In genomic region chr3:66795365-66795764, GRCh38 we compare ENCODE assay signal across 25 cellular contexts.
DNase-seq lines count a peak whose midpoint lies in the region; ATAC-seq and TF ChIP-seq lines count a peak whose summit lies in the region.
"Had no signal": no experiment of that assay in that cellular context is flagged by ENCODE, and none has a peak within 500 bp of the region (broad histone marks: within the 10 kb centered on the region; RNA-seq: fewer than 3 reads in every experiment).

No MANE protein-coding gene starts in this region.

- H2BK5ac ChIP-seq in IMR-90 (ENCODE audit: low read depth, low read length, poor library complexity, severe bottlenecking) = peak overlapping the region; percentile 99

- no peak for TF ChIP-seq CTCF in IMR-90 (conservative IDR thresholded peaks at IDR 0.05; ENCODE audit: low read depth, low read length)
- TF ChIP-seq CTCF in ovary (IDR thresholded peaks at IDR 0.05) = no peak
- no peak for TF ChIP-seq CTCF in foreskin keratinocyte (conservative IDR thresholded peaks at IDR 0.05)
- no peak for TF ChIP-seq CTCF in gastroesophageal sphincter (IDR thresholded peaks at IDR 0.05)

- in situ Hi-C loops in IMR-90 (cut with MboI; ENCODE audit: low sequenced_read_pairs) = no loop called here

- H2AK5ac ChIP-seq in IMR-90 (ENCODE audit: low read depth, low read length) = peak overlapping the region; percentile 100

- intact Hi-C loops in IMR-90 (cut with micrococcal nuclease) (no loop called here), sciatic nerve (cut with DNase I) (no loop called here), ovary (cut with DNase I) (no loop called here)

- H4K20me1 ChIP-seq in IMR-90 (ENCODE audit: insufficient read depth, low read length) = no peaks in the 10 kb centered on the region

- POLR2A ChIA-PET in IMR-90 (lab: Charles Lee; ENCODE audit: unreplicated experiment) = no interaction called here

- H3K27me3 ChIP-seq in IMR-90 (ENCODE audit: control insufficient read depth, insufficient read depth, low read length) (no peaks in the 10 kb centered on the region), ovary (no peaks in the 10 kb centered on the region), foreskin keratinocyte (peaks cover 3% of the 10 kb centered on the region), gastroesophageal sphincter (no peaks in the 10 kb centered on the region)
- H3K27me3 ChIP-seq: BE2C had no signal

- peak overlapping the region; percentile 24 for H3K4me2 ChIP-seq in IMR-90 (ENCODE audit: low read depth, low read length)

- peak overlapping the region; percentile 51; the same call in 1 of the 2 replicates for H3K9ac ChIP-seq in IMR-90 (ENCODE audit: low read depth, low read length)

- 0 out of 2 replicates have a peak, but pooled peaks cover 16% of the 10 kb centered on the region for H3K9me1 ChIP-seq in IMR-90 (ENCODE audit: insufficient read depth, low read length)

- peak overlapping the region; percentile 85 for H3K56ac ChIP-seq in IMR-90 (ENCODE audit: extremely low read depth, insufficient read depth, low read length)

- WGBS in IMR-90 (ENCODE audit: extremely low coverage in 2 of 2, insufficient read length in 1 of 2), 2 experiments = no CpG with 5 or more reads among the region's 4 CpGs
- WGBS in ovary, 3 donors = 48 to 68% (median 64%) methylated on average over 4 of the region's 4 CpGs
- 75 to 94% methylated on average over 2 to 4 of the region's 4 CpGs for WGBS in gastroesophageal sphincter (ENCODE audit: low coverage in 1 of 2), 2 donors

- dilution Hi-C loops in IMR-90 (cut with HindIII; ENCODE audit: low sequenced_read_pairs, unreplicated experiment) = no loop called here

- peak overlapping the region; percentile 100 for H2BK20ac ChIP-seq in IMR-90 (ENCODE audit: low read depth, low read length)

- H4K8ac ChIP-seq in IMR-90 (ENCODE audit: low read depth in 2 of 2, low read length in 2 of 2) = peak overlapping the region; percentile 90 to 98

- peak overlapping the region; percentile 93 for H3K23ac ChIP-seq in IMR-90 (ENCODE audit: low read depth, low read length)

- peaks cover 25% of the 10 kb centered on the region for H3K4me1 ChIP-seq in IMR-90 (ENCODE audit: control insufficient read depth, insufficient read depth, low read length)
- no peaks in the 10 kb centered on the region for H3K4me1 ChIP-seq in ovary (ENCODE audit: insufficient read depth)
- no peaks in the 10 kb centered on the region for H3K4me1 ChIP-seq in foreskin keratinocyte
- H3K4me1 ChIP-seq in gastroesophageal sphincter = peaks cover 0 to 4% (median 0%) of the 10 kb centered on the region in 3 donors
- H3K4me1 ChIP-seq: BE2C, tibial artery had no signal

- peak overlapping the region; percentile 96 for H3K14ac ChIP-seq in IMR-90 (replicated peaks; ENCODE audit: low read depth, low read length)

- CTCF ChIA-PET in IMR-90 (lab: Yijun Ruan, JAX) = interaction anchor here (1.2 kb wide), 1 partner anchor 42 kb away, joined by 3 read pairs; no protein-coding TSS in a partner anchor

- TF ChIP-seq POLR2A in IMR-90 (IDR thresholded peaks at IDR 0.05; ENCODE audit: low read depth, low read length) (peak; percentile 61; the same call in 1 of the 2 replicates), ovary (IDR thresholded peaks at IDR 0.05) (no peak), gastroesophageal sphincter (IDR thresholded peaks at IDR 0.05) (no peak)

- H3K18ac ChIP-seq in IMR-90 (ENCODE audit: low read depth, low read length) = peak overlapping the region; percentile 100

- peak overlapping the region; percentile 99 for H2BK120ac ChIP-seq in IMR-90 (ENCODE audit: low read depth, low read length)

- no peak for TF ChIP-seq EP300 in ovary (IDR thresholded peaks at IDR 0.05)
- no peak for TF ChIP-seq EP300 in gastroesophageal sphincter (IDR thresholded peaks at IDR 0.05)

- H3K36me3 ChIP-seq in IMR-90 (ENCODE audit: control insufficient read depth, insufficient read depth, low read length) = no peaks in the 10 kb centered on the region
- no peaks in the 10 kb centered on the region for H3K36me3 ChIP-seq in ovary
- H3K36me3 ChIP-seq in gastroesophageal sphincter = no peaks in the 10 kb centered on the region
- H3K36me3 ChIP-seq: BE2C, heart right ventricle, left ventricle myocardium inferior, tibial artery had no signal

- H3K4ac ChIP-seq in IMR-90 (ENCODE audit: low read depth, low read length) = peak overlapping the region; percentile 100

- peak overlapping the region; percentile 98 for H4K91ac ChIP-seq in IMR-90 (ENCODE audit: insufficient read depth, low read depth, low read length)

- peak overlapping the region; percentile 100 for H4K5ac ChIP-seq in IMR-90 (ENCODE audit: low read depth, low read length)

- H3K79me1 ChIP-seq in IMR-90 (ENCODE audit: low read depth in 1 of 2, low read length in 2 of 2) = no peaks in the 10 kb centered on the region

- TF ChIP-seq RAD21 in IMR-90 (IDR thresholded peaks at IDR 0.05; ENCODE audit: low read length) = peak; percentile 22; the same call in 1 of the 2 replicates

- H2AK9ac ChIP-seq in IMR-90 (replicated peaks; ENCODE audit: low read depth, low read length, poor library complexity) = peak overlapping the region; percentile 99

- H3K27ac ChIP-seq in IMR-90 (ENCODE audit: insufficient read depth, low read length) (peak overlapping the region; percentile 100), ovary (no peak overlapping the region), foreskin keratinocyte (no peak overlapping the region), gastroesophageal sphincter (no peak overlapping the region)
- H3K27ac ChIP-seq: heart right ventricle, left ventricle myocardium inferior, tibial artery had no signal

- H2AFZ ChIP-seq in IMR-90 (replicated peaks; ENCODE audit: low read length, poor library complexity) = peak overlapping the region; percentile 82

- peak; percentile 14 for DNase-seq in AG20443 (ENCODE audit: low spot score)
- peak; percentile 94 for DNase-seq in IMR-90
- DNase-seq in fibroblast of gingiva (ENCODE audit: low read depth) = peak; percentile 84
- DNase-seq in sciatic nerve (ENCODE audit: low spot score) = no peak
- DNase-seq in ovary = no peak
- no peak for DNase-seq in foreskin keratinocyte
- DNase-seq in NCI-H128 (lab: John Stamatoyannopoulos, UW; ENCODE audit: unreplicated experiment) = no peak
- DNase-seq: activated CD4-positive, alpha-beta T cell treated with anti-CD3 and anti-CD28 coated beads, Interleukin-2, amount 10 ng/mL, durations not matched to agents 24 days and 14 days; activated effector memory CD4-positive, alpha-beta T cell treated with anti-CD3 and anti-CD28 coated beads, Interleukin-2, amount 50 U/mL, for 16 hours; BE2C; Calu3; caudate nucleus; erythroblast; heart right ventricle; left ventricle myocardium inferior; midbrain; NCI-H187 treated with DMSO at 0.1 percent for 48 hours; NCI-H345; NCI-H82; SHP77 treated with DMSO at 0.1 percent for 48 hours; stimulated activated naive CD4-positive, alpha-beta T cell treated with Interleukin-2 at 50 U/mL for 16 hours; T-cell; tibial artery had no signal

- H3K4me3 ChIP-seq in IMR-90 (ENCODE audit: insufficient read depth, low read depth, low read length) (no peak overlapping the region), ovary (no peak overlapping the region), gastroesophageal sphincter (no peak overlapping the region)
- H3K4me3 ChIP-seq: heart right ventricle, left ventricle myocardium inferior, skin epidermis, tibial artery had no signal

- no TSS peak for BruUV-seq in IMR-90 (replicated peaks; lab: Mats Ljungman, UMichigan)

- H3K9me3 ChIP-seq in IMR-90 (ENCODE audit: control insufficient read depth, insufficient read depth, low read length) (no peaks in the 10 kb centered on the region; the same call in 1 of the 2 replicates), ovary (no peaks in the 10 kb centered on the region), gastroesophageal sphincter (no peaks in the 10 kb centered on the region)
- H3K9me3 ChIP-seq: BE2C had no signal

- peak; percentile 85 for ATAC-seq in IMR-90 (ENCODE audit: low read depth)
- ATAC-seq in sciatic nerve = peak; percentile 19
- no peak for ATAC-seq in foreskin keratinocyte
- no peak for ATAC-seq in gastroesophageal sphincter
- ATAC-seq: heart right ventricle, T-cell had no signal

- peak overlapping the region; percentile 99; the same call in 2 of the 3 replicates for H2BK15ac ChIP-seq in IMR-90 (ENCODE audit: low read depth, low read length)

TF ChIP-seq in IMR-90, 13 proteins besides CTCF, POLR2A, EP300 and RAD21:
- TF ChIP-seq RFX5 (IDR thresholded peaks at IDR 0.05; ENCODE audit: low read depth, low read length) (no peak), BHLHE40 (IDR thresholded peaks at IDR 0.05; ENCODE audit: low read depth, low read length) (peak; percentile 47), FOS (IDR thresholded peaks at IDR 0.05; ENCODE audit: low read depth, low read length) (peak; percentile 89), MXI1 (IDR thresholded peaks at IDR 0.05; ENCODE audit: borderline replicate concordance, low read depth, low read length) (no peak), MAFK (IDR thresholded peaks at IDR 0.05; ENCODE audit: low read depth, low read length) (no peak), CHD1 (IDR thresholded peaks at IDR 0.05; ENCODE audit: low read depth, low read length) (no peak), CEBPB (IDR thresholded peaks at IDR 0.05; ENCODE audit: low read depth, low read length) (peak; percentile 92), SMC3 (IDR thresholded peaks at IDR 0.05; ENCODE audit: low read depth, low read length) (no peak), RCOR1 (IDR thresholded peaks at IDR 0.05; ENCODE audit: insufficient replicate concordance, low read length) (no peak), NFE2L2 (IDR thresholded peaks at IDR 0.05; ENCODE audit: low read depth, low read length) (0 out of 2 replicates have a peak, but pooled peaks have one; percentile 7)

Comparison
In these comparisons a context has a peak if more than half of its experiments do, and no peak if none do; other contexts are left out.
1. DNase-seq: peak in AG20443 (single experiment), IMR-90 (single experiment) and fibroblast of gingiva (single experiment); none in sciatic nerve (single experiment), ovary (0 of 5), foreskin keratinocyte (0 of 2) and NCI-H128 (single experiment).
2. ATAC-seq: peak in IMR-90 (single experiment) and sciatic nerve (single experiment); none in foreskin keratinocyte (single experiment) and gastroesophageal sphincter (single experiment).